ENCODE assay signal across 26 cellular contexts in the genomic region with DNA sequence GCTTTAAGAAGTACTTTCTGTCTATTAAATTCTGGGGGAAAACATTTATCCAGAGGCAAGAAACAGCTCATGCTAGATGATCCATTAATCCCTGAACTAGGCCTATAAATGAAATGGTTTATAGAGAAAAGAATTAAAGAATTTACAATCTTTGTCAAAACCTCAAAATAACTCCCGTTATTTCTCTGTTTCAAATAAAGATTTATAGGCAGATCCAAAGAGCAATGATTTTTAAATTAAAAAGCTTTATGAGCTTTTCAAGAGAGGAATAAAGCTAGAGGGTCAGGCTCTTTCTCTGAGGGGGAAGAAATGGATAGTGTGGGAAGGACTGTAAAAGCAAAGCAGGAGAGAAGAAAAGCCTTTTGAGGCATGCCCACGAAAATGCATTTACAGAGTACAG.
"Had no signal": no experiment of that assay in that cellular context is flagged by ENCODE, and none has a peak within 500 bp of the region (broad histone marks: within the 10 kb centered on the region; RNA-seq: fewer than 3 reads in every experiment).

No MANE protein-coding gene starts in this region.

- H3K9ac ChIP-seq: neural progenitor cell had no signal

- H3K4me3 Mint-ChIP-seq: activated naive CD8-positive, alpha-beta T cell; activated T-cell treated with anti-CD3 and anti-CD28 coated beads, Interleukin-2, amount 50 U/mL, for 72 hours; naive thymus-derived CD4-positive, alpha-beta T cell; neural progenitor cell; stimulated activated memory B cell treated with anti-CD40 and anti-IgM and Interleukin-4, amounts not matched to agents 10 μg/mL and 1 μg/mL and 100 μg/mL, for 72 hours; stimulated activated naive CD8-positive, alpha-beta T cell treated with anti-CD3 and anti-CD28 coated beads, Interleukin-15, amount 100 ng/mL, for 72 hours had no signal

- DNase-seq: activated CD4-positive, alpha-beta T cell treated with anti-CD3 and anti-CD28 coated beads for 4 hours; activated CD4-positive, alpha-beta T cell treated with anti-CD3 and anti-CD28 coated beads, Interleukin-2, amount 50 U/mL, for 4 hours; activated CD4-positive, CD25-positive, alpha-beta regulatory T cell; activated naive CD4-positive, alpha-beta T cell; activated T-cell treated with anti-CD3 and anti-CD28 coated beads for 4 hours; activated T-cell treated with anti-CD3 and anti-CD28 coated beads, Interleukin-2, amount 50 U/mL, for 72 hours; anterior cingulate cortex; body of pancreas; effector CD8-positive, alpha-beta T cell; gastrocnemius medialis; glutamatergic neuron; islet precursor cell; left cardiac atrium; midbrain; naive thymus-derived CD4-positive, alpha-beta T cell; occipital lobe; stimulated activated CD4-positive, alpha-beta T cell treated with anti-CD3 and anti-CD28 coated beads, Interleukin-12 subunit alpha, Interleukin-12 subunit beta, amount 100 ng/mL, for 4 hours; stimulated activated CD4-positive, alpha-beta T cell treated with anti-CD3 and anti-CD28 coated beads, Interleukin-4, amount 100 ng/mL, for 24 hours; stimulated activated naive CD8-positive, alpha-beta T cell treated with anti-CD3 and anti-CD28 coated beads, Interleukin-15, amount 100 ng/mL, for 72 hours; substantia nigra; upper lobe of left lung had no signal

- H3K27ac ChIP-seq: body of pancreas, gastrocnemius medialis, neural progenitor cell, right atrium auricular region, upper lobe of left lung had no signal

- H3K4me1 ChIP-seq: body of pancreas, gastrocnemius medialis, neural progenitor cell, right atrium auricular region, upper lobe of left lung had no signal

- H3K36me3 ChIP-seq: gastrocnemius medialis, neural progenitor cell, right atrium auricular region, upper lobe of left lung had no signal

- H3K9me3 Mint-ChIP-seq: activated T-cell treated with anti-CD3 and anti-CD28 coated beads, Interleukin-2, amount 50 U/mL, for 72 hours; stimulated activated memory B cell treated with anti-CD40 and anti-IgM and Interleukin-4, amounts not matched to agents 10 μg/mL and 1 μg/mL and 100 μg/mL, for 72 hours; stimulated activated naive CD8-positive, alpha-beta T cell treated with anti-CD3 and anti-CD28 coated beads, Interleukin-15, amount 100 ng/mL, for 72 hours had no signal

- H3K27ac Mint-ChIP-seq: activated naive CD8-positive, alpha-beta T cell; activated T-cell treated with anti-CD3 and anti-CD28 coated beads, Interleukin-2, amount 50 U/mL, for 72 hours; naive thymus-derived CD4-positive, alpha-beta T cell; neural progenitor cell; stimulated activated memory B cell treated with anti-CD40 and anti-IgM and Interleukin-4, amounts not matched to agents 10 μg/mL and 1 μg/mL and 100 μg/mL, for 72 hours; stimulated activated naive CD8-positive, alpha-beta T cell treated with anti-CD3 and anti-CD28 coated beads, Interleukin-15, amount 100 ng/mL, for 72 hours had no signal

- H3K36me3 Mint-ChIP-seq: activated naive CD8-positive, alpha-beta T cell; neural progenitor cell; stimulated activated memory B cell treated with anti-CD40 and anti-IgM and Interleukin-4, amounts not matched to agents 10 μg/mL and 1 μg/mL and 100 μg/mL, for 72 hours had no signal

- H3K4me3 ChIP-seq: body of pancreas, gastrocnemius medialis, hepatocyte, neural progenitor cell, right atrium auricular region, upper lobe of left lung had no signal

- H3K27me3 ChIP-seq: body of pancreas, gastrocnemius medialis, hepatocyte, neural progenitor cell, right atrium auricular region, upper lobe of left lung had no signal

- ATAC-seq: activated T-cell treated with anti-CD3 and anti-CD28 coated beads, Interleukin-2, amount 50 U/mL, for 72 hours; body of pancreas; gastrocnemius medialis; left cardiac atrium; naive thymus-derived CD4-positive, alpha-beta T cell; stimulated activated memory B cell treated with anti-CD40 and anti-IgM and Interleukin-4, amounts not matched to agents 10 μg/mL and 1 μg/mL and 100 μg/mL, for 72 hours; stimulated activated naive CD8-positive, alpha-beta T cell treated with anti-CD3 and anti-CD28 coated beads, Interleukin-15, amount 100 ng/mL, for 72 hours had no signal

- H3K9me3 ChIP-seq: body of pancreas, gastrocnemius medialis, right atrium auricular region, upper lobe of left lung had no signal

- H3K79me2 ChIP-seq: hepatocyte had no signal

- H2AFZ ChIP-seq: hepatocyte, neural progenitor cell had no signal

- H3K4me1 Mint-ChIP-seq: neural progenitor cell; stimulated activated memory B cell treated with anti-CD40 and anti-IgM and Interleukin-4, amounts not matched to agents 10 μg/mL and 1 μg/mL and 100 μg/mL, for 72 hours; stimulated activated naive CD8-positive, alpha-beta T cell treated with anti-CD3 and anti-CD28 coated beads, Interleukin-15, amount 100 ng/mL, for 72 hours had no signal

- H3K27me3 Mint-ChIP-seq: stimulated activated naive CD8-positive, alpha-beta T cell treated with anti-CD3 and anti-CD28 coated beads, Interleukin-15, amount 100 ng/mL, for 72 hours had no signal

- H3K4me2 ChIP-seq: hepatocyte, neural progenitor cell had no signal
